ENCODE assay signal across 27 cellular contexts in genomic region chr13:79626924-79627323, GRCh38.
"Had no signal": no experiment of that assay in that cellular context is flagged by ENCODE, and none has a peak within 500 bp of the region (broad histone marks: within the 10 kb centered on the region; RNA-seq: fewer than 3 reads in every experiment).

No MANE protein-coding gene starts in this region.

- DNase-seq: colonic mucosa; effector CD8-positive, alpha-beta T cell; endodermal cell; foreskin keratinocyte; heart left ventricle; islet precursor cell; kidney glomerular epithelial cell; left colon; left ventricle myocardium superior; lower lobe of right lung; natural killer cell; pancreas; stimulated activated CD4-positive, alpha-beta T cell treated with anti-CD3 and anti-CD28 coated beads, Interleukin-2, amount 100 ng/mL, for 24 hours; stimulated activated CD4-positive, alpha-beta T cell treated with anti-CD3 and anti-CD28 coated beads, Interleukin-4, amount 100 ng/mL, for 24 hours; stimulated activated naive CD8-positive, alpha-beta T cell treated with anti-CD3 and anti-CD28 coated beads, Interleukin-15, Interleukin-2, amounts not matched to agents 100 U/mL and 50 U/mL, for 24 hours; substantia nigra; upper lobe of left lung; uterus had no signal

- H3K27me3 ChIP-seq: colonic mucosa, esophagus muscularis mucosa, foreskin keratinocyte, heart left ventricle, hepatocyte, pancreas, right atrium auricular region, tibial nerve, upper lobe of left lung, uterus had no signal

- H3K79me2 ChIP-seq: hepatocyte had no signal

- H3K36me3 Mint-ChIP-seq: memory B cell; natural killer cell; stimulated activated effector memory CD8-positive, alpha-beta T cell treated with anti-CD3 and anti-CD28 coated beads, Interleukin-12 subunit alpha, Interleukin-12 subunit beta, amount 100 ng/mL, for 72 hours had no signal

- H3K27ac Mint-ChIP-seq: dendritic cell treated with granulocyte-macrophage colony-stimulating factor and Interleukin-4, amounts not matched to agents 40 ng/mL and 50 ng/mL, for 4 days; endodermal cell; memory B cell; natural killer cell; stimulated activated effector memory CD8-positive, alpha-beta T cell treated with anti-CD3 and anti-CD28 coated beads, Interleukin-12 subunit alpha, Interleukin-12 subunit beta, amount 100 ng/mL, for 72 hours had no signal

- H3K4me1 Mint-ChIP-seq: endodermal cell; memory B cell; natural killer cell; stimulated activated effector memory CD8-positive, alpha-beta T cell treated with anti-CD3 and anti-CD28 coated beads, Interleukin-12 subunit alpha, Interleukin-12 subunit beta, amount 100 ng/mL, for 72 hours had no signal

- H3K9me3 ChIP-seq: colonic mucosa, esophagus muscularis mucosa, gastroesophageal sphincter, heart left ventricle, lower lobe of right lung, pancreas, right atrium auricular region, thoracic aorta, tibial nerve, upper lobe of left lung, uterus had no signal

- H3K4me1 ChIP-seq: colonic mucosa, esophagus muscularis mucosa, lower lobe of right lung, tibial nerve, upper lobe of left lung, uterus had no signal

- H3K27ac ChIP-seq: colonic mucosa, esophagus muscularis mucosa, foreskin keratinocyte, gastroesophageal sphincter, heart left ventricle, hepatocyte, lower lobe of right lung, pancreas, right atrium auricular region, thoracic aorta, tibial nerve, upper lobe of left lung, uterus had no signal

- H2AFZ ChIP-seq: hepatocyte had no signal

- H3K36me3 ChIP-seq: colonic mucosa, esophagus muscularis mucosa, gastroesophageal sphincter, heart left ventricle, lower lobe of right lung, pancreas, right atrium auricular region, thoracic aorta, tibial nerve, upper lobe of left lung, uterus had no signal

- H3K27me3 Mint-ChIP-seq: dendritic cell treated with granulocyte-macrophage colony-stimulating factor and Interleukin-4, amounts not matched to agents 40 ng/mL and 50 ng/mL, for 4 days had no signal

- H3K4me3 ChIP-seq: colonic mucosa, esophagus muscularis mucosa, gastroesophageal sphincter, heart left ventricle, hepatocyte, lower lobe of right lung, pancreas, right atrium auricular region, thoracic aorta, tibial nerve, upper lobe of left lung, uterus had no signal

- H3K9me3 Mint-ChIP-seq: endodermal cell; memory B cell; natural killer cell; stimulated activated effector memory CD8-positive, alpha-beta T cell treated with anti-CD3 and anti-CD28 coated beads, Interleukin-12 subunit alpha, Interleukin-12 subunit beta, amount 100 ng/mL, for 72 hours had no signal

- H3K4me3 Mint-ChIP-seq: dendritic cell treated with granulocyte-macrophage colony-stimulating factor and Interleukin-4, amounts not matched to agents 40 ng/mL and 50 ng/mL, for 4 days; endodermal cell; memory B cell; natural killer cell; stimulated activated effector memory CD8-positive, alpha-beta T cell treated with anti-CD3 and anti-CD28 coated beads, Interleukin-12 subunit alpha, Interleukin-12 subunit beta, amount 100 ng/mL, for 72 hours had no signal

- H3K4me2 ChIP-seq: hepatocyte had no signal
